12 cellular contexts compared by ENCODE assay signal in the genomic region with DNA sequence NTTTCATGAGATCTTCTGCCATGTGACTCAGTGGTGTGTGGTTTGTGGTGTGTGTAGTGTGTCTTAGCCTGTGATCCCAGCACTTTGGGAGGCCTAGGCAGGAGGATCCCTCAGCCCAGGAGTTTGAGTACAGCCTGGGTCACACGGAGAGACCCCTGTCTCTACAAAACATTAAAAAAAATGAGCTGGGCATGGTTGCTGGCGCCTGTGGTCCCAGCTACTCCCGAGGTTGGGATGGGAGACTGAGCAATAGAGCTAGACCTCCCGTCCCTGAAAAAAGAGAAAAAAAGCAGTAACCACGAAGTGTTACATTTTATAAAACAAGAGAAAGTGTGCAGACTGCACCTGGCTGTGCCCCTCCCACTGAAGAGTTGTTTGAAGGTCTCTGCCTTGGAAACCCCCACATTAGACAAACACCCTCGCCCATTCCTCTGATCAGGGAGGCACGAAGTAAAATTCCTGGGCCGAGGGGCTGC. TPM values are rescaled to one million over a fixed set of nuclear protein-coding genes. Genes with fewer than 3 reads are reported as not detected.
A peak's percentile ranks its signal among the peaks of the same experiment; 100 is the strongest.
DNase-seq lines count a peak whose midpoint lies in the region; ATAC-seq and TF ChIP-seq lines count a peak whose summit lies in the region.
"Had no signal": no experiment of that assay in that cellular context is flagged by ENCODE, and none has a peak within 500 bp of the region (broad histone marks: within the 10 kb centered on the region; RNA-seq: fewer than 3 reads in every experiment).

No MANE protein-coding gene starts in this region.

- no peak overlapping the region for H3K4me3 Mint-ChIP-seq in activated CD4-positive, alpha-beta T cell treated with anti-CD3 and anti-CD28 coated beads for 36 hours
- no peak overlapping the region for H3K4me3 Mint-ChIP-seq in progenitor cell of endocrine pancreas (ENCODE audit: low read depth)
- H3K4me3 Mint-ChIP-seq: neural crest cell had no signal

- peaks cover 28% of the 10 kb centered on the region for H3K4me1 Mint-ChIP-seq in activated CD4-positive, alpha-beta T cell treated with anti-CD3 and anti-CD28 coated beads for 36 hours
- peaks cover 6% of the 10 kb centered on the region for H3K4me1 Mint-ChIP-seq in progenitor cell of endocrine pancreas (ENCODE audit: low read depth)

- H3K36me3 Mint-ChIP-seq in activated CD4-positive, alpha-beta T cell treated with anti-CD3 and anti-CD28 coated beads for 36 hours (ENCODE audit: low read depth), result no peaks in the 10 kb centered on the region
- no peaks in the 10 kb centered on the region for H3K36me3 Mint-ChIP-seq in progenitor cell of endocrine pancreas (ENCODE audit: insufficient read depth)

- CTCF ChIA-PET in activated CD4-positive, alpha-beta T cell treated with anti-CD3 and anti-CD28 coated beads for 36 hours (lab: Charles Lee), result interaction anchor here (1.0 kb wide), 1 partner anchor 14 kb away, joined by 3 read pairs; no protein-coding TSS in a partner anchor

- no peak overlapping the region for H3K27ac Mint-ChIP-seq in activated CD4-positive, alpha-beta T cell treated with anti-CD3 and anti-CD28 coated beads for 36 hours
- peak overlapping the region; percentile 81 for H3K27ac Mint-ChIP-seq in progenitor cell of endocrine pancreas

- H3K9me3 ChIP-seq in adrenal gland (replicated peaks in 1 of 3), result no peaks in the 10 kb centered on the region
- H3K9me3 ChIP-seq: upper lobe of left lung had no signal

- H3K27ac ChIP-seq in adrenal gland, result peak overlapping the region in 3 of 5 donors; percentile 2 to 95 (median 79)
- H3K27ac ChIP-seq: upper lobe of left lung had no signal

- no peaks in the 10 kb centered on the region for H3K27me3 Mint-ChIP-seq in activated CD4-positive, alpha-beta T cell treated with anti-CD3 and anti-CD28 coated beads for 36 hours
- peaks cover 10% of the 10 kb centered on the region for H3K27me3 Mint-ChIP-seq in progenitor cell of endocrine pancreas

- intact Hi-C loops in activated CD4-positive, alpha-beta T cell treated with anti-CD3 and anti-CD28 coated beads for 36 hours (cut with DNase I, micrococcal nuclease), result no loop called here
- intact Hi-C loops in adrenal gland (cut with DNase I), result no loop called here

- no peaks in the 10 kb centered on the region for H3K36me3 ChIP-seq in adrenal gland (replicated peaks in 1 of 2)
- H3K36me3 ChIP-seq: upper lobe of left lung had no signal

- POLR2A ChIA-PET in activated CD4-positive, alpha-beta T cell treated with anti-CD3 and anti-CD28 coated beads for 36 hours (lab: Charles Lee), result interaction anchor here (0.6 to 1.0 kb wide), 2 partner anchors 206 to 1319 kb away, joined by 3 read pairs; no protein-coding TSS in a partner anchor

- no peaks in the 10 kb centered on the region for H3K27me3 ChIP-seq in adrenal gland
- H3K27me3 ChIP-seq: upper lobe of left lung had no signal

- H3K9me3 Mint-ChIP-seq in activated CD4-positive, alpha-beta T cell treated with anti-CD3 and anti-CD28 coated beads for 36 hours (ENCODE audit: low read depth), result peaks cover 4% of the 10 kb centered on the region
- H3K9me3 Mint-ChIP-seq in progenitor cell of endocrine pancreas (ENCODE audit: low read depth), result no peaks in the 10 kb centered on the region

- 62 to 72% (median 71%) methylated on average over 8 of the region's 8 CpGs for WGBS in adrenal gland, 4 donors

- peaks cover 0 to 29% of the 10 kb centered on the region in 2 donors for H3K4me1 ChIP-seq in adrenal gland (replicated peaks in 1 of 2)

- H3K4me3 ChIP-seq in NB4 (ENCODE audit: low read depth, low read length) (no peak overlapping the region), adrenal gland (no peak overlapping the region)
- H3K4me3 ChIP-seq: upper lobe of left lung had no signal

- ATAC-seq in activated CD4-positive, alpha-beta T cell treated with anti-CD3 and anti-CD28 coated beads for 36 hours, result peak; percentile 61
- ATAC-seq in GM18909 (IDR thresholded peaks at IDR 0.05; ENCODE audit: poor library complexity, unreplicated experiment), result no peak

- TF ChIP-seq CTCF in NB4 (IDR thresholded peaks at IDR 0.05; ENCODE audit: low read depth, low read length) (no peak), adrenal gland (IDR thresholded peaks at IDR 0.05) (no peak), progenitor cell of endocrine pancreas (IDR thresholded peaks at IDR 0.05; ENCODE audit: unreplicated experiment) (no peak)

- TF ChIP-seq POLR2A in NB4 (IDR thresholded peaks at IDR 0.05; ENCODE audit: extremely low read depth, insufficient read length) (no peak), adrenal gland (IDR thresholded peaks at IDR 0.05) (no peak)

- peak; percentile 61 for DNase-seq in activated CD4-positive, alpha-beta T cell treated with anti-CD3 and anti-CD28 coated beads for 36 hours
- DNase-seq in activated CD4-positive, alpha-beta T cell treated with anti-CD3 and anti-CD28 coated beads for 4 hours, result no peak
- DNase-seq in NB4 (ENCODE audit: low read depth) (peak; percentile 58), adrenal gland (peak in 3 of 7 donors; percentile 9 to 44 (median 12)), progenitor cell of endocrine pancreas (ENCODE audit: low spot score, unreplicated experiment) (no peak), HUDEP-2 (lab: John Stamatoyannopoulos, UW; ENCODE audit: unreplicated experiment in 76 of 76) (no peak), DMS 273 (lab: John Stamatoyannopoulos, UW; ENCODE audit: unreplicated experiment) (no peak)
- DNase-seq: IMR-90 had no signal

RNA-seq across cellular contexts. Expression of a gene that starts 21.2 kb away (rescaled TPM):
- 10 to 100 TPM in 1 of 2 experiments, not detected in 1; 45.7 TPM for total RNA-seq in activated CD4-positive, alpha-beta T cell treated with anti-CD3 and anti-CD28 coated beads for 36 hours
- total RNA-seq in adrenal gland, result 100 to 1,000 TPM in 1 of 8 donors, 10 to 100 TPM in 3, not detected in 4; 20.2 to 101 (median 59.5) TPM
- not detected for polyA plus RNA-seq in adrenal gland
- 107 and 116 TPM in 2 replicates for total RNA-seq in progenitor cell of endocrine pancreas
- total RNA-seq: IMR-90 had no signal
- polyA plus RNA-seq: AG04450, IMR-90 had no signal

RNA-seq across cellular contexts. Expression of a gene that starts 49.7 kb away (rescaled TPM):
- 10 to 100 TPM; 51.4 to 59.2 TPM for total RNA-seq in activated CD4-positive, alpha-beta T cell treated with anti-CD3 and anti-CD28 coated beads for 36 hours
- total RNA-seq in adrenal gland (10 to 100 TPM; 19.0 to 28.5 (median 26.4) TPM), progenitor cell of endocrine pancreas (46.8 and 47.0 TPM in 2 replicates)
- 10 to 100 TPM; 18.5 to 21.4 (median 19.5) TPM for polyA plus RNA-seq in adrenal gland

Comparison
In these comparisons a context has a peak if more than half of its experiments do, and no peak if none do; other contexts are left out.
1. DNase-seq: peak in activated CD4-positive, alpha-beta T cell treated with anti-CD3 and anti-CD28 coated beads for 36 hours (single experiment) and NB4 (single experiment); none in activated CD4-positive, alpha-beta T cell treated with anti-CD3 and anti-CD28 coated beads for 4 hours (0 of 2), progenitor cell of endocrine pancreas (single experiment), HUDEP-2 (0 of 76) and DMS 273 (single experiment).